ENCODE assay signal across 11 cellular contexts in the genomic region with DNA sequence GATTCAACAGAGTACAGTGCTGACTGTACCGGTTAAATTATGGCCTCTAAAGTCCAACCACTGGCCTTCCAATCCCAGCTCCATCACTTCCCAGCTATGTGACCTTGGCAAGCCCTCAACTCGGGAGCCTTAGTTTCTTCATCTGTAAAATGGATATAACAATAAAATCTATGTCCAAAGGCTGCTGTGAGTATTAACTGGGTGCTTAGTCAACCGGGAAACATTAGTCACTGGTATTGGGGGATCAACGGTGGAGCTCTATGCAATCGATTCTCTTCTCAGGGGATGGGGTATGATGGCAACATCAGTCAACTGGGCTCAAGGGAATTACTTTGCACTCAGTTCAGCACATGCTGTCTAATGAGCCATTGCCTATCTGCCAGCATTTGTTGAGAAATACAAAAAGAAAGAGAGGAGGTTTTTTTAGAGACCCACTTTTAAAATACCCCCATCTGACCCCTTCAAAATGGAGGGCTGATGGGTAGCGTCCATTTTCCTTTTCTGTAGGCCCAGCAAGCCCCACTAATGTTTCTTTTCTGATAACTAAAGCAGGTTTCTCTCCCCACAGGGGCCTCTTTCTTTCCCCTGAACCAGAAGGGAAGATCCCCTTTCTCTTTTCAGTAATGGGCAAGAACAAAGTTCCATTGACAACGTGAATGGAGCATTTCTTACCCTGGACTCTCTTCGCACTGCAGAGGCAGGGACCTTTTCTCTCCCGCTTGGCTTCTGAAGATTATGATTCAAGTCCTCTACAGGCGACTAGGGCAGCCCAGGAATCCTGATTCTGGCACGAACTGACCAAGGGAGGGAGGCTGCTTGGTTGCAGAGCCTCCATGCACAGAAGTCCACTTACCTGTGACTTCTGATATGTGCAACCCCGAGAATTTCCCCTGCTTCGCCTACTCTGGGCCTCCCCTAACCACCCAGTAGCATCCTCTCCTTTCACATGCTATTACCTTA. TPM values are rescaled to one million over a fixed set of nuclear protein-coding genes. Genes with fewer than 3 reads are reported as not detected.
DNase-seq lines count a peak whose midpoint lies in the region; ATAC-seq and TF ChIP-seq lines count a peak whose summit lies in the region.
"Had no signal": no experiment of that assay in that cellular context is flagged by ENCODE, and none has a peak within 500 bp of the region (broad histone marks: within the 10 kb centered on the region; RNA-seq: fewer than 3 reads in every experiment).

No MANE protein-coding gene starts in this region.

- no peak for TF ChIP-seq CTCF in natural killer cell (IDR thresholded peaks at IDR 0.05)
- TF ChIP-seq CTCF in colonic mucosa (IDR thresholded peaks at IDR 0.05), result no peak

- H3K27me3 ChIP-seq in colonic mucosa, result no peaks in the 10 kb centered on the region
- H3K27me3 ChIP-seq: sigmoid colon had no signal

- peak in 1 of 2 donors; percentile 29 for ATAC-seq in natural killer cell treated with Interleukin-12 subunit alpha and Interleukin-12 subunit beta and Interleukin-15 and Interleukin-18, amount 100 ng/mL, for 72 hours
- ATAC-seq in natural killer cell, result no peak
- ATAC-seq in HG02870 (IDR thresholded peaks at IDR 0.05; ENCODE audit: unreplicated experiment), result peak; percentile 38
- peak; percentile 13 to 22 for ATAC-seq in activated T-cell treated with anti-CD3 and anti-CD28 coated beads, Interleukin-2, amount 50 U/mL, for 4 hours

- peaks cover 6% of the 10 kb centered on the region for H3K4me1 ChIP-seq in colonic mucosa
- H3K4me1 ChIP-seq: sigmoid colon had no signal

- no peak for DNase-seq in natural killer cell treated with Interleukin-12 subunit alpha and Interleukin-12 subunit beta and Interleukin-15 and Interleukin-18, amount 100 ng/mL, for 72 hours (ENCODE audit: low spot score)
- DNase-seq in natural killer cell (no peak), colonic mucosa (no peak), NOMO-1 (lab: John Stamatoyannopoulos, UW; ENCODE audit: unreplicated experiment in 2 of 2) (no peak), NCI-H187 treated with DMSO at 0.1 percent for 48 hours (lab: John Stamatoyannopoulos, UW) (no peak)
- DNase-seq in activated T-cell treated with anti-CD3 and anti-CD28 coated beads, Interleukin-2, amount 50 U/mL, for 4 hours, result no peak
- DNase-seq: activated CD8-positive, alpha-beta memory T cell treated with anti-CD3 and anti-CD28 coated beads, Interleukin-2, amount 50 U/mL, for 4 hours; sigmoid colon had no signal

- no peaks in the 10 kb centered on the region for H3K9me3 Mint-ChIP-seq in natural killer cell treated with Interleukin-12 subunit alpha and Interleukin-12 subunit beta and Interleukin-15 and Interleukin-18, amount 100 ng/mL, for 72 hours
- H3K9me3 Mint-ChIP-seq in natural killer cell, result no peaks in the 10 kb centered on the region
- H3K9me3 Mint-ChIP-seq in activated T-cell treated with anti-CD3 and anti-CD28 coated beads, Interleukin-2, amount 50 U/mL, for 4 hours, result no peaks in the 10 kb centered on the region
- H3K9me3 Mint-ChIP-seq in stimulated activated naive CD8-positive, alpha-beta T cell treated with anti-CD3 and anti-CD28 coated beads, Interleukin-15, Interleukin-2, amounts not matched to agents 100 ng/mL and 50 ng/mL, for 24 hours, result no peaks in the 10 kb centered on the region

- no peaks in the 10 kb centered on the region for H3K36me3 Mint-ChIP-seq in natural killer cell treated with Interleukin-12 subunit alpha and Interleukin-12 subunit beta and Interleukin-15 and Interleukin-18, amount 100 ng/mL, for 72 hours
- H3K36me3 Mint-ChIP-seq in natural killer cell, result no peaks in the 10 kb centered on the region
- H3K36me3 Mint-ChIP-seq in activated T-cell treated with anti-CD3 and anti-CD28 coated beads, Interleukin-2, amount 50 U/mL, for 4 hours (ENCODE audit: insufficient read depth), result no peaks in the 10 kb centered on the region
- no peaks in the 10 kb centered on the region for H3K36me3 Mint-ChIP-seq in stimulated activated naive CD8-positive, alpha-beta T cell treated with anti-CD3 and anti-CD28 coated beads, Interleukin-15, Interleukin-2, amounts not matched to agents 100 ng/mL and 50 ng/mL, for 24 hours (ENCODE audit: low read depth)

- H3K4me3 ChIP-seq in colonic mucosa, result no peak overlapping the region
- H3K4me3 ChIP-seq: sigmoid colon had no signal

- peaks cover 18 to 38% of the 10 kb centered on the region in 2 donors for H3K4me1 Mint-ChIP-seq in natural killer cell treated with Interleukin-12 subunit alpha and Interleukin-12 subunit beta and Interleukin-15 and Interleukin-18, amount 100 ng/mL, for 72 hours (ENCODE audit: low read depth in 2 of 2)
- H3K4me1 Mint-ChIP-seq in natural killer cell, result peaks cover 11 to 14% of the 10 kb centered on the region in 2 donors
- H3K4me1 Mint-ChIP-seq in activated T-cell treated with anti-CD3 and anti-CD28 coated beads, Interleukin-2, amount 50 U/mL, for 4 hours (ENCODE audit: low read depth), result peaks cover 86% of the 10 kb centered on the region
- H3K4me1 Mint-ChIP-seq in stimulated activated naive CD8-positive, alpha-beta T cell treated with anti-CD3 and anti-CD28 coated beads, Interleukin-15, Interleukin-2, amounts not matched to agents 100 ng/mL and 50 ng/mL, for 24 hours (ENCODE audit: low read depth), result peaks cover 97% of the 10 kb centered on the region

- H3K27me3 Mint-ChIP-seq in natural killer cell treated with Interleukin-12 subunit alpha and Interleukin-12 subunit beta and Interleukin-15 and Interleukin-18, amount 100 ng/mL, for 72 hours, result peaks cover 8 to 17% of the 10 kb centered on the region in 2 donors
- H3K27me3 Mint-ChIP-seq in natural killer cell (ENCODE audit: low read depth in 2 of 2), result peaks cover 15 to 19% of the 10 kb centered on the region in 2 donors
- H3K27me3 Mint-ChIP-seq in activated T-cell treated with anti-CD3 and anti-CD28 coated beads, Interleukin-2, amount 50 U/mL, for 4 hours (ENCODE audit: low read depth), result no peaks in the 10 kb centered on the region
- no peaks in the 10 kb centered on the region for H3K27me3 Mint-ChIP-seq in stimulated activated naive CD8-positive, alpha-beta T cell treated with anti-CD3 and anti-CD28 coated beads, Interleukin-15, Interleukin-2, amounts not matched to agents 100 ng/mL and 50 ng/mL, for 24 hours

- no peak overlapping the region for H3K9ac ChIP-seq in colonic mucosa (ENCODE audit: low read depth in 2 of 2, low read length in 2 of 2)
- H3K9ac ChIP-seq: KMS-11 had no signal

- H3K27ac ChIP-seq in colonic mucosa, result no peak overlapping the region
- H3K27ac ChIP-seq: KMS-11, sigmoid colon had no signal

- no peaks in the 10 kb centered on the region for H3K36me3 ChIP-seq in colonic mucosa
- H3K36me3 ChIP-seq: sigmoid colon had no signal

- H3K9me3 ChIP-seq in colonic mucosa, result no peaks in the 10 kb centered on the region
- H3K9me3 ChIP-seq: sigmoid colon had no signal

- peak overlapping the region; percentile 64 for H3K4me3 Mint-ChIP-seq in natural killer cell treated with Interleukin-12 subunit alpha and Interleukin-12 subunit beta and Interleukin-15 and Interleukin-18, amount 100 ng/mL, for 72 hours
- H3K4me3 Mint-ChIP-seq in natural killer cell, result no peak overlapping the region
- peak overlapping the region; percentile 63 for H3K4me3 Mint-ChIP-seq in activated T-cell treated with anti-CD3 and anti-CD28 coated beads, Interleukin-2, amount 50 U/mL, for 4 hours
- peak overlapping the region; percentile 71 for H3K4me3 Mint-ChIP-seq in stimulated activated naive CD8-positive, alpha-beta T cell treated with anti-CD3 and anti-CD28 coated beads, Interleukin-15, Interleukin-2, amounts not matched to agents 100 ng/mL and 50 ng/mL, for 24 hours

- peak overlapping the region; percentile 32 to 70 for H3K27ac Mint-ChIP-seq in natural killer cell treated with Interleukin-12 subunit alpha and Interleukin-12 subunit beta and Interleukin-15 and Interleukin-18, amount 100 ng/mL, for 72 hours
- no peak overlapping the region for H3K27ac Mint-ChIP-seq in natural killer cell
- peak overlapping the region; percentile 99 for H3K27ac Mint-ChIP-seq in stimulated activated naive CD8-positive, alpha-beta T cell treated with anti-CD3 and anti-CD28 coated beads, Interleukin-15, Interleukin-2, amounts not matched to agents 100 ng/mL and 50 ng/mL, for 24 hours

- intact Hi-C loops in natural killer cell (cut with micrococcal nuclease) (no loop called here), colonic mucosa (cut with DNase I) (no loop called here)

RNA-seq across cellular contexts. Expression of a gene that starts 8.7 kb away (rescaled TPM):
- total RNA-seq in natural killer cell treated with Interleukin-12 subunit alpha and Interleukin-12 subunit beta and Interleukin-15 and Interleukin-18, amount 100 ng/mL, for 72 hours, result 10 to 100 TPM; 65.9 to 78.8 TPM
- total RNA-seq in natural killer cell, result 10 to 100 TPM; 65.0 to 71.6 (median 67.3) TPM
- total RNA-seq in activated T-cell treated with anti-CD3 and anti-CD28 coated beads, Interleukin-2, amount 50 U/mL, for 4 hours, result 100 to 1,000 TPM; 200 to 228 (median 213) TPM
- total RNA-seq in colonic mucosa, result 100 to 1,000 TPM in 1 of 2 donors, 10 to 100 TPM in 1; 83.3 to 101 TPM

Comparison
In these comparisons a context has a peak if more than half of its experiments do, and no peak if none do; other contexts are left out.
1. H3K27ac Mint-ChIP-seq: peak in natural killer cell treated with Interleukin-12 subunit alpha and Interleukin-12 subunit beta and Interleukin-15 and Interleukin-18, amount 100 ng/mL, for 72 hours (2 of 2) and stimulated activated naive CD8-positive, alpha-beta T cell treated with anti-CD3 and anti-CD28 coated beads, Interleukin-15, Interleukin-2, amounts not matched to agents 100 ng/mL and 50 ng/mL, for 24 hours (single experiment); none in natural killer cell (0 of 2).
2. ATAC-seq: peak in HG02870 (single experiment) and activated T-cell treated with anti-CD3 and anti-CD28 coated beads, Interleukin-2, amount 50 U/mL, for 4 hours (2 of 2); none in natural killer cell (0 of 3).